1 cellular context compared by ENCODE assay signal in genomic region chr7:2041496-2042367, GRCh38.
TF ChIP-seq lines count a peak whose summit lies in the region.

No MANE protein-coding gene starts in this region.

TF ChIP-seq in SK-N-SH, 30 proteins besides CTCF, POLR2A, EP300 and RAD21 (continued from another document):
- TF ChIP-seq MAX (IDR thresholded peaks at IDR 0.05; ENCODE audit: low read depth): no peak
- TF ChIP-seq FOXM1 (IDR thresholded peaks at IDR 0.05; ENCODE audit: low read depth): no peak
- TF ChIP-seq MXI1 (IDR thresholded peaks at IDR 0.05; ENCODE audit: low read depth, low read length): no peak
- no peak for TF ChIP-seq NRF1 (IDR thresholded peaks at IDR 0.05; ENCODE audit: low read depth, low read length)
- TF ChIP-seq CHD2 (IDR thresholded peaks at IDR 0.05; ENCODE audit: low read length, partially characterized antibody): no peak
- no peak for TF ChIP-seq POLR2AphosphoS5 (IDR thresholded peaks at IDR 0.05; ENCODE audit: low read depth, low read length)
- no peak for TF ChIP-seq ZBTB33 (IDR thresholded peaks at IDR 0.05; ENCODE audit: borderline replicate concordance, low read depth)
